20 cellular contexts compared by ENCODE assay signal in genomic region chr20:55417797-55418196, GRCh38.
DNase-seq lines count a peak whose midpoint lies in the region; ATAC-seq, FAIRE-seq and TF ChIP-seq lines count a peak whose summit lies in the region.
"Had no signal": no experiment of that assay in that cellular context is flagged by ENCODE, and none has a peak within 500 bp of the region (broad histone marks: within the 10 kb centered on the region; RNA-seq: fewer than 3 reads in every experiment).

No MANE protein-coding gene starts in this region.

- no peak overlapping the region for H2AFZ ChIP-seq in PC-9

- H3K27me3 Mint-ChIP-seq in CD4-positive, alpha-beta memory T cell: no peaks in the 10 kb centered on the region
- H3K27me3 Mint-ChIP-seq: CD4-positive, CD25-positive, alpha-beta regulatory T cell had no signal

- no peak for TF ChIP-seq CTCF in heart left ventricle (IDR thresholded peaks at IDR 0.05)
- no peak for TF ChIP-seq CTCF in lower lobe of right lung (IDR thresholded peaks at IDR 0.05)
- TF ChIP-seq CTCF in PC-9 (conservative IDR thresholded peaks at IDR 0.05): no peak

- H3K9me3 ChIP-seq in heart left ventricle (no peaks in the 10 kb centered on the region), lower lobe of right lung (no peaks in the 10 kb centered on the region), PC-9 (ENCODE audit: insufficient read depth, low read depth) (no peaks in the 10 kb centered on the region)
- H3K9me3 ChIP-seq in CD4-positive, alpha-beta memory T cell (ENCODE audit: control insufficient read depth in 1 of 2, low read length in 2 of 2): no peaks in the 10 kb centered on the region
- H3K9me3 ChIP-seq: BE2C, Caco-2 had no signal

- BruUV-seq in PC-9 (replicated peaks; lab: Mats Ljungman, UMichigan): no TSS peak

- H3K79me2 ChIP-seq in PC-9 (ENCODE audit: low read depth): no peaks in the 10 kb centered on the region

- DNase-seq in heart left ventricle: no peak
- no peak for DNase-seq in cardiac septum (ENCODE audit: low spot score)
- DNase-seq in astrocyte of the hippocampus (ENCODE audit: low read depth, low spot score): peak; percentile 4
- no peak for DNase-seq in lower lobe of right lung
- DNase-seq in urothelium cell line (ENCODE audit: low spot score): peak; percentile 18
- no peak for DNase-seq in CD4-positive, alpha-beta memory T cell
- no peak for DNase-seq in PC-9
- DNase-seq: BE2C; Caco-2; CD4-positive, CD25-positive, alpha-beta regulatory T cell; GDM1; NCI-H1092 treated with DMSO at 0.1 percent for 48 hours; NCI-H1694; NCI-H2081 treated with DMSO at 0.1 percent for 48 hours; NCI-H510A; NCI-H748 treated with DMSO at 0.1 percent for 48 hours; OCI-M1; SIG-M5 had no signal

- no peaks in the 10 kb centered on the region for H3K4me1 Mint-ChIP-seq in CD4-positive, alpha-beta memory T cell
- H3K4me1 Mint-ChIP-seq: CD4-positive, CD25-positive, alpha-beta regulatory T cell had no signal

- H3K27ac ChIP-seq in heart left ventricle (no peak overlapping the region), lower lobe of right lung (no peak overlapping the region), PC-9 (no peak overlapping the region)
- no peak overlapping the region for H3K27ac ChIP-seq in CD4-positive, alpha-beta memory T cell (ENCODE audit: low read depth, low read length)

- no peaks in the 10 kb centered on the region for H4K20me1 ChIP-seq in PC-9 (ENCODE audit: insufficient read depth)

- ATAC-seq in heart left ventricle: peak in 3 of 4 donors; percentile 47 to 62 (median 55)
- ATAC-seq in lower lobe of right lung: peak; percentile 31 to 56

- peaks cover 0 to 7% (median under 1%) of the 10 kb centered on the region in 8 donors for H3K9me3 Mint-ChIP-seq in CD4-positive, alpha-beta memory T cell

- WGBS in heart left ventricle, 4 donors: 40 to 59% (median 50%) methylated on average over 1 of the region's 1 CpG

- H3K4me1 ChIP-seq in heart left ventricle (peaks cover 0 to 4% (median 0%) of the 10 kb centered on the region in 12 donors), lower lobe of right lung (peaks cover 5% of the 10 kb centered on the region), PC-9 (replicated peaks; ENCODE audit: insufficient read depth) (no peaks in the 10 kb centered on the region)
- H3K4me1 ChIP-seq in CD4-positive, alpha-beta memory T cell (ENCODE audit: insufficient read depth, low read length): no peaks in the 10 kb centered on the region
- H3K4me1 ChIP-seq: BE2C, Caco-2 had no signal

- H3K36me3 ChIP-seq in heart left ventricle (no peaks in the 10 kb centered on the region), lower lobe of right lung (no peaks in the 10 kb centered on the region), PC-9 (ENCODE audit: low read depth) (no peaks in the 10 kb centered on the region)
- H3K36me3 ChIP-seq in CD4-positive, alpha-beta memory T cell (ENCODE audit: insufficient read depth, low read length): no peaks in the 10 kb centered on the region
- H3K36me3 ChIP-seq: BE2C had no signal

- no peaks in the 10 kb centered on the region for H3K36me3 Mint-ChIP-seq in CD4-positive, alpha-beta memory T cell
- H3K36me3 Mint-ChIP-seq: CD4-positive, CD25-positive, alpha-beta regulatory T cell had no signal

- POLR2A ChIA-PET in CD4-positive, alpha-beta memory T cell (lab: Charles Lee; ENCODE audit: partially characterized antibody): no interaction called here
- POLR2A ChIA-PET in PC-9 (lab: Charles Lee; ENCODE audit: unreplicated experiment): no interaction called here

- no peaks in the 10 kb centered on the region for H3K27me3 ChIP-seq in heart left ventricle
- no peaks in the 10 kb centered on the region for H3K27me3 ChIP-seq in lower lobe of right lung (ENCODE audit: low read depth)
- H3K27me3 ChIP-seq in CD4-positive, alpha-beta memory T cell (ENCODE audit: insufficient read depth, low read length): no peaks in the 10 kb centered on the region
- peaks cover 24% of the 10 kb centered on the region for H3K27me3 ChIP-seq in PC-9 (ENCODE audit: insufficient read depth, low read depth)
- H3K27me3 ChIP-seq: BE2C had no signal

- CTCF ChIA-PET in CD4-positive, alpha-beta memory T cell (lab: Charles Lee; ENCODE audit: partially characterized antibody): no interaction called here
- CTCF ChIA-PET in PC-9 (lab: Charles Lee): no interaction called here

- H3K4me3 Mint-ChIP-seq in CD4-positive, alpha-beta memory T cell: no peak overlapping the region
- H3K4me3 Mint-ChIP-seq: CD4-positive, CD25-positive, alpha-beta regulatory T cell had no signal

- no peak for TF ChIP-seq POLR2A in heart left ventricle (IDR thresholded peaks at IDR 0.05)

- no peaks in the 10 kb centered on the region for H3F3A ChIP-seq in PC-9 (ENCODE audit: insufficient read depth, low read depth)

- H3K4me3 ChIP-seq in heart left ventricle: no peak overlapping the region
- H3K4me3 ChIP-seq in lower lobe of right lung: no peak overlapping the region
- no peak overlapping the region for H3K4me3 ChIP-seq in CD4-positive, alpha-beta memory T cell (ENCODE audit: low read length in 2 of 2)
- no peak overlapping the region for H3K4me3 ChIP-seq in PC-9

- no peak overlapping the region for H3K4me2 ChIP-seq in PC-9

- FAIRE-seq in urothelium cell line (lab: Jason Lieb, UNC): peak; percentile 42
- FAIRE-seq: GM19239, H1 had no signal

- intact Hi-C loops in heart left ventricle (cut with DNase I): no loop called here
- intact Hi-C loops in cardiac septum (cut with DNase I): no loop called here
- intact Hi-C loops in lower lobe of right lung (cut with DNase I): no loop called here
- intact Hi-C loops in CD4-positive, alpha-beta memory T cell (cut with micrococcal nuclease): no loop called here
- intact Hi-C loops in PC-9 (cut with micrococcal nuclease; ENCODE audit: unreplicated experiment): loop anchor here (5.0 kb wide), 1 partner anchor 830 kb away; the partner anchor contains the start of gene MC3R

- H3K9me2 ChIP-seq in PC-9 (ENCODE audit: insufficient read depth): no peaks in the 10 kb centered on the region

- no peak overlapping the region for H3K27ac Mint-ChIP-seq in CD4-positive, alpha-beta memory T cell
- H3K27ac Mint-ChIP-seq: CD4-positive, CD25-positive, alpha-beta regulatory T cell had no signal

Comparison
In these comparisons a context has a peak if more than half of its experiments do, and no peak if none do; other contexts are left out.
1. DNase-seq: peak in astrocyte of the hippocampus (single experiment) and urothelium cell line (single experiment); none in heart left ventricle (0 of 5), cardiac septum (single experiment), lower lobe of right lung (single experiment), CD4-positive, alpha-beta memory T cell (0 of 5) and PC-9 (0 of 2).